8 cellular contexts compared by ENCODE assay signal in the genomic region with DNA sequence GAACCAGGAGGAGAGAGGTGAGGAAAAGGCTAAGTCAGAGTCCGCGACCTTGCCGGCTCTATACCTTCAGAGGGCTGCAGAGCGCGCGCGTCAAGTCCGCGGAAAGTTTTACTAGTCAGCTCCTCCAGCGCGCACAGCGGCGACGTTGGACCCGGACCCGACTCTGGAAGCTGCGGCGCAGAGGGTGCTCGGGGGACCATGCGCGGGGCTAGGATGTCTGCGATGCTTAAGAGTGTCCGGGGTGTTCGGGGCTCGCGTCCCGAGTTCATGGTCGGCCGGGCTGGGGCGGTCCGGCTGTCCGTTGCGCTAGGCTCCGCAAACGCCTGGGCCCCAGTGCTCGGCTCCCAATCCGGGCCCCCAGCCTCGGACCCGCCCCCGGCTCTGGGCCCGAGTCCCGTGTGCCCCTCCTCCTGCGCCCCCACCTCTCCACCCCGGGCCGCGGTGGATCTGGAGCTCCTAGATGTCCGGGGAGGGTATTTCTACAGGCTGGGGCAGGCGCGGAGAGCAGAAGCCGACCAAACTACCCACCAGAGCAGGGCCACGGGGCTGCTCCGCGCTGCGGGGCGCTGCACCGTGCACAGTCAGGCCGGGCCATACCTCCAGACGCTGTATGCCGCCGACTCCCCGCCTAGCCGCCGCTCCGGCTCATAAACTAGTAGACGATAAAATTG. TPM values are rescaled to one million over a fixed set of nuclear protein-coding genes. Genes with fewer than 3 reads are reported as not detected.
A peak's percentile ranks its signal among the peaks of the same experiment; 100 is the strongest.
DNase-seq lines count a peak whose midpoint lies in the region; ATAC-seq and TF ChIP-seq lines count a peak whose summit lies in the region.

LBX2 (minus strand) TSS at position 335 of the 671 bp plus-strand sequence; CDS start at position 269, 66 bp downstream.

- ATAC-seq in HG03571 (IDR thresholded peaks at IDR 0.05; ENCODE audit: unreplicated experiment) (no peak), HG02763 (IDR thresholded peaks at IDR 0.05; ENCODE audit: unreplicated experiment) (no peak)

- H3K27ac Mint-ChIP-seq in activated T-cell treated with anti-CD3 and anti-CD28 coated beads, Interleukin-2, amount 50 U/mL, for 24 hours, result peak within 1 kb of the TSS; percentile 4

- H3K27me3 ChIP-seq in hepatocyte (peaks cover 52% of the 10 kb centered on the region), skeletal muscle satellite cell (ENCODE audit: control insufficient read depth, insufficient read depth, low read length) (peaks cover 41% of the 10 kb centered on the region)

- H3K79me2 ChIP-seq in hepatocyte, result peaks cover 14% of the 10 kb centered on the region

- peak within 1 kb of the TSS; percentile 39 for H3K27ac ChIP-seq in hepatocyte

- peak within 1 kb of the TSS; percentile 72 for H2AFZ ChIP-seq in hepatocyte

- H3K4me2 ChIP-seq in hepatocyte, result peak within 1 kb of the TSS; percentile 98
- H3K4me2 ChIP-seq in skeletal muscle satellite cell (ENCODE audit: low read length), result peak within 1 kb of the TSS; percentile 95

- no peaks in the 10 kb centered on the region for H4K20me1 ChIP-seq in hepatocyte (ENCODE audit: insufficient read depth, poor library complexity, severe bottlenecking)

- peak within 1 kb of the TSS; percentile 7 for H3K9ac ChIP-seq in skeletal muscle satellite cell (ENCODE audit: low read depth, low read length)

- H3K4me1 ChIP-seq in hepatocyte (ENCODE audit: insufficient read depth) (peaks cover 49% of the 10 kb centered on the region), skeletal muscle satellite cell (ENCODE audit: control insufficient read depth, insufficient read depth, low read length) (peaks cover 46% of the 10 kb centered on the region)

- WGBS in hepatocyte (ENCODE audit: low lambda C conversion rate, missing lambda C conversion rate), result 3% methylated on average over 39 of the region's 65 CpGs

- H3K9me3 ChIP-seq in hepatocyte (ENCODE audit: low read depth) (no peaks in the 10 kb centered on the region), skeletal muscle satellite cell (replicated peaks; ENCODE audit: low read length) (no peaks in the 10 kb centered on the region)

- peaks cover 69% of the 10 kb centered on the region for H3K27me3 Mint-ChIP-seq in activated T-cell treated with anti-CD3 and anti-CD28 coated beads, Interleukin-2, amount 50 U/mL, for 24 hours

- H3K4me1 Mint-ChIP-seq in activated T-cell treated with anti-CD3 and anti-CD28 coated beads, Interleukin-2, amount 50 U/mL, for 24 hours (ENCODE audit: low read depth), result peaks cover 49% of the 10 kb centered on the region

- H3K4me3 Mint-ChIP-seq in activated T-cell treated with anti-CD3 and anti-CD28 coated beads, Interleukin-2, amount 50 U/mL, for 24 hours, result peak within 1 kb of the TSS; percentile 73

- H3K4me3 ChIP-seq in GM12875 (ENCODE audit: low read depth, low read length) (peak within 1 kb of the TSS; percentile 26), hepatocyte (peak within 1 kb of the TSS; percentile 60), skeletal muscle satellite cell (ENCODE audit: low read length) (peak within 1 kb of the TSS; percentile 67)

- TF ChIP-seq CTCF in GM12875 (IDR thresholded peaks at IDR 0.05; ENCODE audit: borderline replicate concordance, insufficient read depth, low read depth, low read length) (no peak), hepatocyte (IDR thresholded peaks at IDR 0.05; ENCODE audit: poor library complexity) (no peak)

- DNase-seq in activated T-cell treated with anti-CD3 and anti-CD28 coated beads, Interleukin-2, amount 50 U/mL, for 24 hours, result no peak
- no peak for DNase-seq in hepatocyte (ENCODE audit: low spot score)
- DNase-seq in NCI-H1092 treated with DMSO at 0.1 percent for 48 hours (lab: John Stamatoyannopoulos, UW), result no peak
- DNase-seq in activated gamma-delta T cell (lab: John Stamatoyannopoulos, UW), result no peak

- no peaks in the 10 kb centered on the region for H3K9me3 Mint-ChIP-seq in activated T-cell treated with anti-CD3 and anti-CD28 coated beads, Interleukin-2, amount 50 U/mL, for 24 hours

- no peaks in the 10 kb centered on the region for H3K9me2 ChIP-seq in hepatocyte (replicated peaks; ENCODE audit: insufficient read depth)

- peaks cover 7% of the 10 kb centered on the region for H3K36me3 Mint-ChIP-seq in activated T-cell treated with anti-CD3 and anti-CD28 coated beads, Interleukin-2, amount 50 U/mL, for 24 hours (ENCODE audit: low read depth)

- H3K36me3 ChIP-seq in hepatocyte (replicated peaks; ENCODE audit: insufficient read depth, low read depth) (no peaks in the 10 kb centered on the region), skeletal muscle satellite cell (ENCODE audit: insufficient read depth, low read length) (peaks cover 6% of the 10 kb centered on the region)

RNA-seq across cellular contexts. Expression of gene LBX2, which starts in this region (rescaled TPM):
- total RNA-seq in hepatocyte, result 2.5 and 3.4 TPM in 2 replicates
- polyA plus RNA-seq in hepatocyte, result 3.1 and 5.2 TPM in 2 replicates
- total RNA-seq in skeletal muscle satellite cell (2012; rRNA removed), result 4.8 and 5.2 TPM in 2 replicates
